Comparison of ENCODE assay signal across 25 cellular contexts in the genomic region with DNA sequence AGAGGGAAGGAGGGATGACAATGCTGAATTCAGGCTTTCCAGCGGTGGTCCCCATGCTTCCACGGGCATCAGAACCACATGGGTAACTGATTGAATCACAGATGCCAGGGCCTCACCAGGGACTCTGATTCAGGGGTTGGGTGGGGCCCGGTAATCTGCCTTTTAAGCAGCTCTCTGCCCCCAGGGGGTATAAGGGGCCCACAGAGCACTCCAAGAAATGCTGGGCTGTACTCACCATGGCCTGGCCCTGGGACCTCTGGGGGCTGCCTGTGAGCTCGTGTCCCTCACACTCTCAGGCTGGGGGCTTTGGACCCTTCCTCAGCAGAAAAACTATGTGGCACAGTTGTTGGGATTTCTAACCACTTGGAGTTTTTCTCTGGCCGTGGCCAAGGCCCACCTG.
"Had no signal": no experiment of that assay in that cellular context is flagged by ENCODE, and none has a peak within 500 bp of the region (broad histone marks: within the 10 kb centered on the region; RNA-seq: fewer than 3 reads in every experiment).

No MANE protein-coding gene starts in this region.

- H3K9me3 Mint-ChIP-seq: effector memory CD8-positive, alpha-beta T cell; memory B cell; naive B cell; natural killer cell treated with Interleukin-12 subunit alpha and Interleukin-12 subunit beta and Interleukin-15 and Interleukin-18, amount 100 ng/mL, for 72 hours; neural crest cell; stimulated activated effector memory CD8-positive, alpha-beta T cell treated with anti-CD3 and anti-CD28 coated beads, Interleukin-12 subunit alpha, Interleukin-12 subunit beta, amount 100 ng/mL, for 72 hours had no signal

- DNase-seq: cortex of kidney; effector memory CD8-positive, alpha-beta T cell; erythroblast; heart left ventricle; kidney; mucosa of descending colon; naive B cell; sigmoid colon; stimulated activated CD4-positive, alpha-beta T cell treated with anti-CD3 and anti-CD28 coated beads, Interleukin-2, amount 100 ng/mL, for 24 hours; stimulated activated CD4-positive, alpha-beta T cell treated with anti-CD3 and anti-CD28 coated beads, Interleukin-4, amount 100 ng/mL, for 24 hours; stimulated activated naive CD4-positive, alpha-beta T cell treated with Interleukin-2 at 50 U/mL for 16 hours; stomach; upper lobe of left lung had no signal

- H3K27ac ChIP-seq: heart left ventricle, hepatocyte, prostate gland, right atrium auricular region, tibial nerve, upper lobe of left lung had no signal

- H3K36me3 ChIP-seq: upper lobe of left lung had no signal

- H3K79me2 ChIP-seq: hepatocyte had no signal

- H3K4me1 Mint-ChIP-seq: memory B cell; naive B cell; stimulated activated effector memory CD8-positive, alpha-beta T cell treated with anti-CD3 and anti-CD28 coated beads, Interleukin-12 subunit alpha, Interleukin-12 subunit beta, amount 100 ng/mL, for 72 hours had no signal

- ATAC-seq: effector memory CD8-positive, alpha-beta T cell; heart left ventricle; mucosa of descending colon; natural killer cell treated with Interleukin-12 subunit alpha and Interleukin-12 subunit beta and Interleukin-15 and Interleukin-18, amount 100 ng/mL, for 72 hours had no signal

- FAIRE-seq: endometrium, frontal cortex, kidney, urothelium cell line had no signal

- H3K27ac Mint-ChIP-seq: effector memory CD8-positive, alpha-beta T cell; memory B cell; naive B cell; natural killer cell treated with Interleukin-12 subunit alpha and Interleukin-12 subunit beta and Interleukin-15 and Interleukin-18, amount 100 ng/mL, for 72 hours; stimulated activated effector memory CD8-positive, alpha-beta T cell treated with anti-CD3 and anti-CD28 coated beads, Interleukin-12 subunit alpha, Interleukin-12 subunit beta, amount 100 ng/mL, for 72 hours had no signal

- H2AFZ ChIP-seq: hepatocyte had no signal

- H3K9me3 ChIP-seq: heart left ventricle, mucosa of descending colon, prostate gland, right atrium auricular region, sigmoid colon, stomach, tibial nerve, upper lobe of left lung had no signal

- H3K36me3 Mint-ChIP-seq: memory B cell; naive B cell; natural killer cell treated with Interleukin-12 subunit alpha and Interleukin-12 subunit beta and Interleukin-15 and Interleukin-18, amount 100 ng/mL, for 72 hours; stimulated activated effector memory CD8-positive, alpha-beta T cell treated with anti-CD3 and anti-CD28 coated beads, Interleukin-12 subunit alpha, Interleukin-12 subunit beta, amount 100 ng/mL, for 72 hours had no signal

- H3K4me3 Mint-ChIP-seq: effector memory CD8-positive, alpha-beta T cell; memory B cell; naive B cell; natural killer cell treated with Interleukin-12 subunit alpha and Interleukin-12 subunit beta and Interleukin-15 and Interleukin-18, amount 100 ng/mL, for 72 hours; neural crest cell; stimulated activated effector memory CD8-positive, alpha-beta T cell treated with anti-CD3 and anti-CD28 coated beads, Interleukin-12 subunit alpha, Interleukin-12 subunit beta, amount 100 ng/mL, for 72 hours had no signal

- H3K4me2 ChIP-seq: hepatocyte had no signal

- H3K4me1 ChIP-seq: prostate gland had no signal

- H3K4me3 ChIP-seq: heart left ventricle, hepatocyte, lung, mucosa of descending colon, prostate gland, right atrium auricular region, sigmoid colon, stomach, tibial nerve, upper lobe of left lung had no signal

- H3K27me3 ChIP-seq: heart left ventricle, hepatocyte, right atrium auricular region, sigmoid colon, stomach, tibial nerve, upper lobe of left lung had no signal
